ENCODE assay signal across 9 cellular contexts in the genomic region with DNA sequence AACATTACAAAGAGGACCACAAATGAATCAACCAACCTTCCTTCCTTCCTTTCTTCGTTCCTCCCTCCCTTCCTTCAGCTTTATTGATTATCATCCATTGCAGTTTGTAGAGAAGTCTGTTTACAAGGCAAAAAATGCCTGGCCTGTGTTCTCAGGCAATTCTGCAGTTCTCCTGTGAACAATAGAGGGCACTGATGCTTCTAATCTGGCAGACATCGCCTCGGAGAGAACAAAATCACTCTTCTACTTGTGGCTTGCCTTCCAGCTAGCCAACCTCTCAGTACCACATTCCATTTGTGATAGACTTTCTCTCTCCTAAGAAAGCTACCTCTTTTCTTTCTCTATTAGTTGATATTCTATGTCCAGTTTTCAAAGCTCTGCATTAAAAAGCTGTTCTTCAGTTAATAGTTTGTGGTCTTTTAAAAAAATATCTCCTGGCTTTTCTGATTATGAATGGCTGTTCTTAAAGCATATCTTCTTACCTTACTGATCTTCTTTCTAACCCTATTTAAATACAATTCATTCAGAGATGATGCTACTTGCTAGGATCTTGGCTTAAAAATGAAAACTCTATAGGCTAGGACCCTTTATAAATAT. TPM values are rescaled to one million over a fixed set of nuclear protein-coding genes. Genes with fewer than 3 reads are reported as not detected.
DNase-seq lines count a peak whose midpoint lies in the region; ATAC-seq, FAIRE-seq and TF ChIP-seq lines count a peak whose summit lies in the region.
"Had no signal": no experiment of that assay in that cellular context is flagged by ENCODE, and none has a peak within 500 bp of the region (broad histone marks: within the 10 kb centered on the region; RNA-seq: fewer than 3 reads in every experiment).

No MANE protein-coding gene starts in this region.

- POLR2A ChIA-PET in GM12878 (lab: Charles Lee), result no interaction called here

- H2AFZ ChIP-seq in GM12878 (ENCODE audit: control insufficient read depth, low read depth, low read length), result no peak overlapping the region

- H3K4me3 ChIP-seq in GM12878, result no peak overlapping the region
- H3K4me3 ChIP-seq in transverse colon, result no peak overlapping the region
- H3K4me3 ChIP-seq in H7 (ENCODE audit: insufficient read depth, low read depth, low read length), result no peak overlapping the region

- BruUV-seq in GM12878 (replicated peaks; lab: Mats Ljungman, UMichigan), result no TSS peak

- TF ChIP-seq EP300 in GM12878 (IDR thresholded peaks at IDR 0.05; ENCODE audit: borderline replicate concordance in 1 of 2, control insufficient read depth in 1 of 2, low read depth in 2 of 2, low read length in 2 of 2) (no peak), transverse colon (IDR thresholded peaks at IDR 0.05; ENCODE audit: low read depth) (no peak)

- H3K36me3 ChIP-seq in GM12878 (ENCODE audit: control insufficient read depth in 2 of 2, insufficient read depth in 2 of 2, low read length in 1 of 2) (no peaks in the 10 kb centered on the region), transverse colon (no peaks in the 10 kb centered on the region), H7 (replicated peaks; ENCODE audit: control insufficient read depth, insufficient read depth, low read length) (no peaks in the 10 kb centered on the region)

- CTCF ChIA-PET in GM12878 (lab: Yijun Ruan, JAX), result interaction anchor here (0.5 to 2.8 kb wide), 7 partner anchors 9 to 911 kb away, joined by 3 to 10 read pairs (median 4); no protein-coding TSS in a partner anchor

- SMC1A ChIA-PET in GM12878 (lab: Charles Lee; ENCODE audit: uncharacterized antibody, unreplicated experiment), result interaction anchor here (1.0 to 1.7 kb wide), 2 partner anchors 11 to 910 kb away, joined by 3 to 7 read pairs; no protein-coding TSS in a partner anchor

- H3K79me2 ChIP-seq in GM12878 (ENCODE audit: control insufficient read depth, insufficient read depth, low read length), result no peaks in the 10 kb centered on the region

- peak; percentile 67 for TF ChIP-seq RAD21 in GM12878 (IDR thresholded peaks at IDR 0.05; ENCODE audit: insufficient read depth, low read depth, low read length)

- TF ChIP-seq POLR2A in GM12878 (IDR thresholded peaks at IDR 0.05; ENCODE audit: low read depth, low read length), result no peak
- TF ChIP-seq POLR2A in transverse colon (IDR thresholded peaks at IDR 0.05), result no peak

- FAIRE-seq in GM12878 (lab: Jason Lieb, UNC), result peak; percentile 27

- H3K9me3 ChIP-seq in GM12878 (replicated peaks; ENCODE audit: control insufficient read depth, insufficient read depth, low read length) (no peaks in the 10 kb centered on the region), transverse colon (no peaks in the 10 kb centered on the region)

- H3K4me1 ChIP-seq in GM12878 (ENCODE audit: control insufficient read depth, insufficient read depth, low read length) (no peaks in the 10 kb centered on the region), transverse colon (peaks cover 0 to 3% (median 0%) of the 10 kb centered on the region in 4 donors)

- H3K9ac ChIP-seq in GM12878 (ENCODE audit: control insufficient read depth, insufficient read depth, low read length), result no peak overlapping the region

- peak; percentile 3 for DNase-seq in GM04503 (ENCODE audit: low read depth)
- peak; percentile 30 to 78 for DNase-seq in NCI-H446 (lab: John Stamatoyannopoulos, UW)
- DNase-seq in GM12878 (ENCODE audit: low read depth, low spot score), result no peak
- peak; percentile 59 for DNase-seq in iris pigment epithelial cell (ENCODE audit: low read depth)
- DNase-seq in transverse colon, result no peak
- DNase-seq in activated CD4-positive, alpha-beta T cell treated with anti-CD3 and anti-CD28 coated beads, Interleukin-2, amount 50 U/mL, for 48 hours, result no peak
- DNase-seq in H7, result no peak

- no peaks in the 10 kb centered on the region for H4K20me1 ChIP-seq in GM12878 (ENCODE audit: control insufficient read depth, insufficient read depth)

- ATAC-seq in HG03159 (IDR thresholded peaks at IDR 0.05; ENCODE audit: unreplicated experiment) (peak; percentile 72), GM12878 (peak; percentile 64)

- in situ Hi-C loops in GM12878 (cut with MboI), result no loop called here
- in situ Hi-C loops in transverse colon (cut with MboI; ENCODE audit: low pct_ligation_motif_present in 1 of 4, low pct_unique_long_range_greater_than_20kb in 1 of 4, low sequenced_read_pairs in 3 of 4), result no loop called here

- 2% methylated on average over 3 of the region's 3 CpGs for WGBS in GM12878 (ENCODE audit: insufficient coverage, insufficient replicate concordance, low lambda C conversion rate, missing lambda C conversion rate)
- 2 to 7% methylated on average over 3 of the region's 3 CpGs for WGBS in transverse colon (ENCODE audit: low coverage in 1 of 2), 2 donors

- no peak overlapping the region for H3K27ac ChIP-seq in GM12878 (ENCODE audit: control insufficient read depth, insufficient read depth)
- H3K27ac ChIP-seq in transverse colon, result no peak overlapping the region

- no peak overlapping the region for H3K4me2 ChIP-seq in GM12878 (ENCODE audit: control insufficient read depth, insufficient read depth)

- intact Hi-C loops in GM12878 (cut with micrococcal nuclease; ENCODE audit: unreplicated experiment) (loop anchor here (5.0 kb wide), 1 partner anchor 438 kb away; no protein-coding TSS in a partner anchor), transverse colon (cut with DNase I; ENCODE audit: low total_unique reads) (no loop called here)

- RAD21 ChIA-PET in GM12878 (lab: Charles Lee; ENCODE audit: unreplicated experiment), result interaction anchor here (0.6 kb wide), 1 partner anchor 33 kb away, joined by 3 read pairs; no protein-coding TSS in a partner anchor

- no peaks in the 10 kb centered on the region for H3K27me3 ChIP-seq in GM12878 (replicated peaks in 1 of 2; ENCODE audit: control insufficient read depth in 2 of 2, insufficient read depth in 2 of 2, low read length in 1 of 2)
- H3K27me3 ChIP-seq in transverse colon, result no peaks in the 10 kb centered on the region
- no peaks in the 10 kb centered on the region for H3K27me3 ChIP-seq in H7 (ENCODE audit: control insufficient read depth, insufficient read depth, low read length)

- TF ChIP-seq CTCF in GM12878 (IDR thresholded peaks at IDR 0.05 in 2 of 3, conservative IDR thresholded peaks at IDR 0.05 in 1 of 3; ENCODE audit: control insufficient read depth in 2 of 3, extremely low read depth in 1 of 3, insufficient read depth in 1 of 3, low read depth in 3 of 3, low read length in 3 of 3) (peak; percentile 44 to 56 (median 54); a peak in 5 of 6 replicates), transverse colon (IDR thresholded peaks at IDR 0.05) (peak; percentile 41 to 54 (median 54))

TF ChIP-seq in GM12878, 131 proteins besides CTCF, POLR2A, EP300 and RAD21:
- no peak for TF ChIP-seq ETV6 (conservative IDR thresholded peaks at IDR 0.05 in 1 of 2, IDR thresholded peaks at IDR 0.05 in 1 of 2; ENCODE audit: borderline replicate concordance in 1 of 2, low read depth in 1 of 2)
- TF ChIP-seq SMC3 (IDR thresholded peaks at IDR 0.05; ENCODE audit: borderline replicate concordance, low read length), result peak; percentile 42; the same call in 1 of the 2 replicates
TF ChIP-seq in GM12878: peak in this region for 1.

RNA-seq across cellular contexts. Expression of a gene that starts 26.9 kb away (rescaled TPM):
- not detected in 2 replicates for total RNA-seq in GM12878 (2013; cell fraction: nucleolus; rRNA removed)
- total RNA-seq in GM12878 (2014; rRNA removed) (not detected in 2 replicates), GM12878 (2014; rRNA removed; fragmentation: Illumina TruSeq; extraction: Trizol) (not detected in 2 replicates), GM12878 (2021) (not detected in 2 replicates), transverse colon (1 to 10 TPM in 1 of 4 donors, under 1 TPM in 3; 0.20 to 1.5 (median 0.50) TPM)
- not detected for polyA plus RNA-seq in GM12878 (2011; ENCODE audit: low read depth)
- polyA plus RNA-seq in GM12878 (2011; rRNA removed) (not detected in 2 replicates), GM12878 (2014; fragmentation: Illumina TruSeq; extraction: Trizol) (not detected in 2 replicates), GM12878 (2014; fragmentation: Nextera tagmentation; extraction: Ambion mirVana) (not detected), GM12878 (2014; rRNA removed) (0.08 TPM in 1 of 2 replicates, not detected in the other), GM12878 (2016; fragmentation: Nextera tagmentation; extraction: Ambion mirVana) (under 1 TPM in 1 of 2 experiments, not detected in 1; 0.03 TPM)
- polyA plus RNA-seq in GM12878 (2011; cell fraction: cytosol; rRNA removed), result not detected in 2 replicates
- not detected in 2 replicates for polyA plus RNA-seq in GM12878 (2011; cell fraction: nucleus; rRNA removed)
- not detected in 2 replicates for polyA plus RNA-seq in GM12878 (2012)
- polyA minus RNA-seq in GM12878 (2011; rRNA and poly(A)+ RNA removed), result not detected in 2 replicates
- not detected in 2 replicates for polyA minus RNA-seq in GM12878 (2011; cell fraction: cytosol; rRNA and poly(A)+ RNA removed)
- polyA minus RNA-seq in GM12878 (2011; cell fraction: nucleus; rRNA and poly(A)+ RNA removed), result not detected in 2 replicates
- 2.3 and 2.4 TPM in 2 replicates for total RNA-seq in H7 (2014; rRNA removed; shearing (Covaris generic))
- total RNA-seq: T-helper 1 cell treated with Interleukin-12 subunit alpha and Interleukin-12 subunit beta and Interleukin-4 antibody, amounts not matched to agents 30 ng/mL and 1 ng/mL, for 36 hours had no signal

Comparison
In these comparisons a context has a peak if more than half of its experiments do, and no peak if none do; other contexts are left out.
1. DNase-seq: peak in GM04503 (single experiment), NCI-H446 (2 of 2) and iris pigment epithelial cell (single experiment); none in GM12878 (single experiment), transverse colon (single experiment), activated CD4-positive, alpha-beta T cell treated with anti-CD3 and anti-CD28 coated beads, Interleukin-2, amount 50 U/mL, for 48 hours (0 of 2) and H7 (single experiment).